1 cellular context compared by ENCODE assay signal in genomic region chr10:89238956-89239713, GRCh38.
TF ChIP-seq lines count a peak whose summit lies in the region.

No MANE protein-coding gene starts in this region.

TF ChIP-seq in HepG2, 621 proteins besides CTCF, POLR2A, EP300 and RAD21:
- no peak for TF ChIP-seq ZMAT5 (CRISPR knock-in tag; IDR thresholded peaks at IDR 0.05; ENCODE audit: borderline replicate concordance, low read depth)
- TF ChIP-seq SP140L (CRISPR knock-in tag; IDR thresholded peaks at IDR 0.05; ENCODE audit: borderline replicate concordance): no peak
- TF ChIP-seq POGK (CRISPR knock-in tag; conservative IDR thresholded peaks at IDR 0.05): peak; percentile 44; the same call in 1 of the 2 replicates
- TF ChIP-seq MXD1 (CRISPR knock-in tag; IDR thresholded peaks at IDR 0.05): no peak
- no peak for TF ChIP-seq ZNF350 (CRISPR knock-in tag; IDR thresholded peaks at IDR 0.05; ENCODE audit: borderline replicate concordance, low read depth)
